In genomic region chr3:50616003-50616769, GRCh38 we compare ENCODE assay signal across 1 cellular context.
A peak's percentile ranks its signal among the peaks of the same experiment; 100 is the strongest.
TF ChIP-seq lines count a peak whose summit lies in the region.

No MANE protein-coding gene starts in this region.

TF ChIP-seq in HepG2, 621 proteins besides CTCF, POLR2A, EP300 and RAD21 (continued from another document and continues in another):
- TF ChIP-seq TFE3 (CRISPR knock-in tag; IDR thresholded peaks at IDR 0.05) (no peak), CEBPZ (IDR thresholded peaks at IDR 0.05; ENCODE audit: low read length) (no peak), TBX2 (CRISPR knock-in tag; IDR thresholded peaks at IDR 0.05; ENCODE audit: borderline replicate concordance) (no peak), ZNF230 (CRISPR knock-in tag; IDR thresholded peaks at IDR 0.05) (no peak; the same call in 1 of the 2 replicates), TGIF2 (CRISPR knock-in tag; IDR thresholded peaks at IDR 0.05) (0 out of 2 replicates have a peak, but pooled peaks have one; percentile 32), ZNF329 (CRISPR knock-in tag; IDR thresholded peaks at IDR 0.05; ENCODE audit: low read depth) (no peak), ZFP36L1 (CRISPR knock-in tag; IDR thresholded peaks at IDR 0.05) (no peak), DRAP1 (CRISPR knock-in tag; IDR thresholded peaks at IDR 0.05) (no peak; the same call in 1 of the 2 replicates), SMAD3 (CRISPR knock-in tag; IDR thresholded peaks at IDR 0.05) (no peak), ZNF20 (CRISPR knock-in tag; IDR thresholded peaks at IDR 0.05) (no peak), SALL1 (CRISPR knock-in tag; IDR thresholded peaks at IDR 0.05) (peak; percentile 54; the same call in 1 of the 2 replicates), ZNF276 (CRISPR knock-in tag; IDR thresholded peaks at IDR 0.05; ENCODE audit: low read depth) (no peak), ZNF256 (CRISPR knock-in tag; conservative IDR thresholded peaks at IDR 0.05) (no peak), TBP (CRISPR knock-in tag; IDR thresholded peaks at IDR 0.05) (no peak), CREBL2 (CRISPR knock-in tag; IDR thresholded peaks at IDR 0.05; ENCODE audit: borderline replicate concordance) (no peak), TFAP4 (IDR thresholded peaks at IDR 0.05; ENCODE audit: borderline replicate concordance, low read depth) (no peak), ZNF570 (CRISPR knock-in tag; IDR thresholded peaks at IDR 0.05; ENCODE audit: borderline replicate concordance) (no peak), MBD4 (IDR thresholded peaks at IDR 0.05; ENCODE audit: borderline replicate concordance, low read length) (no peak), IRF2 (CRISPR knock-in tag; IDR thresholded peaks at IDR 0.05) (no peak), ZNF234 (CRISPR knock-in tag; conservative IDR thresholded peaks at IDR 0.05) (no peak), ZBTB39 (CRISPR knock-in tag; IDR thresholded peaks at IDR 0.05) (no peak), ZNF513 (CRISPR knock-in tag; conservative IDR thresholded peaks at IDR 0.05) (no peak), ZNF260 (CRISPR knock-in tag; IDR thresholded peaks at IDR 0.05; ENCODE audit: borderline replicate concordance, low read depth) (no peak), ZNF121 (CRISPR knock-in tag; IDR thresholded peaks at IDR 0.05) (no peak), CREM (IDR thresholded peaks at IDR 0.05) (no peak), CREM (CRISPR knock-in tag; IDR thresholded peaks at IDR 0.05) (no peak), ZNF577 (CRISPR knock-in tag; IDR thresholded peaks at IDR 0.05; ENCODE audit: borderline replicate concordance, low read depth) (no peak), KLF15 (CRISPR knock-in tag; IDR thresholded peaks at IDR 0.05; ENCODE audit: borderline replicate concordance) (no peak), HINFP (CRISPR knock-in tag; IDR thresholded peaks at IDR 0.05; ENCODE audit: low read depth) (no peak), PCBP1 (IDR thresholded peaks at IDR 0.05; ENCODE audit: borderline replicate concordance, low read depth, low read length) (no peak), PATZ1 (CRISPR knock-in tag; IDR thresholded peaks at IDR 0.05) (peak; percentile 14; the same call in 1 of the 2 replicates), ZFY (CRISPR knock-in tag; IDR thresholded peaks at IDR 0.05) (no peak), ETS1 (CRISPR knock-in tag; IDR thresholded peaks at IDR 0.05) (no peak), PREB (CRISPR knock-in tag; IDR thresholded peaks at IDR 0.05) (no peak), ZNF205 (CRISPR knock-in tag; IDR thresholded peaks at IDR 0.05) (no peak), ZNF740 (CRISPR knock-in tag; IDR thresholded peaks at IDR 0.05) (no peak), U2AF1 (optimal IDR thresholded peaks at IDR 0.05; ENCODE audit: low read depth, low read length) (no peak), ZNF367 (CRISPR knock-in tag; IDR thresholded peaks at IDR 0.05; ENCODE audit: borderline replicate concordance) (no peak), ZNF567 (CRISPR knock-in tag; IDR thresholded peaks at IDR 0.05; ENCODE audit: borderline replicate concordance) (no peak), ZFP37 (CRISPR knock-in tag; IDR thresholded peaks at IDR 0.05; ENCODE audit: borderline replicate concordance) (no peak)
